ENCODE assay signal across 20 cellular contexts in genomic region chr2:82959677-82960076, GRCh38.
DNase-seq lines count a peak whose midpoint lies in the region; ATAC-seq and TF ChIP-seq lines count a peak whose summit lies in the region.
"Had no signal": no experiment of that assay in that cellular context is flagged by ENCODE, and none has a peak within 500 bp of the region (broad histone marks: within the 10 kb centered on the region; RNA-seq: fewer than 3 reads in every experiment).

No MANE protein-coding gene starts in this region.

- H3K27me3 Mint-ChIP-seq in GM23338 (ENCODE audit: insufficient read depth, low read depth, poor library complexity), result no peaks in the 10 kb centered on the region
- H3K27me3 Mint-ChIP-seq: B cell; CD4-positive, CD25-positive, alpha-beta regulatory T cell had no signal

- H3K9me2 ChIP-seq in neural cell (ENCODE audit: insufficient read depth, low read length), result no peaks in the 10 kb centered on the region
- no peaks in the 10 kb centered on the region for H3K9me2 ChIP-seq in GM23338 (ENCODE audit: insufficient read depth)

- peaks cover 5% of the 10 kb centered on the region for H3K9me3 Mint-ChIP-seq in GM23338

- no peak overlapping the region for H3K4me3 Mint-ChIP-seq in GM23338
- H3K4me3 Mint-ChIP-seq: B cell; CD4-positive, CD25-positive, alpha-beta regulatory T cell; CD8-positive, alpha-beta T cell had no signal

- H3K4me3 ChIP-seq in choroid plexus epithelial cell (ENCODE audit: low read depth, low read length) (no peak overlapping the region), neural cell (ENCODE audit: low read length) (no peak overlapping the region), uterus (no peak overlapping the region), GM23338 (no peak overlapping the region), mammary epithelial cell (replicated peaks in 1 of 3; ENCODE audit: insufficient read depth in 1 of 3, low read depth in 2 of 3, low read length in 3 of 3) (no peak overlapping the region)
- H3K4me3 ChIP-seq: BLaER1 had no signal

- H3K4me1 ChIP-seq in uterus, result no peaks in the 10 kb centered on the region
- peaks cover 11% of the 10 kb centered on the region; the same call in 1 of the 2 replicates for H3K4me1 ChIP-seq in GM23338 (ENCODE audit: insufficient read depth)
- no peaks in the 10 kb centered on the region for H3K4me1 ChIP-seq in mammary epithelial cell (ENCODE audit: insufficient read depth, low read length)
- H3K4me1 ChIP-seq: BLaER1, Caco-2 had no signal

- TF ChIP-seq CTCF in choroid plexus epithelial cell (conservative IDR thresholded peaks at IDR 0.05; ENCODE audit: low read depth, low read length), result no peak
- no peak for TF ChIP-seq CTCF in neural cell (IDR thresholded peaks at IDR 0.05; ENCODE audit: poor library complexity, severe bottlenecking)
- TF ChIP-seq CTCF in uterus (IDR thresholded peaks at IDR 0.05), result no peak
- no peak for TF ChIP-seq CTCF in GM23338 (conservative IDR thresholded peaks at IDR 0.05; ENCODE audit: low read depth in 2 of 2)
- TF ChIP-seq CTCF in mammary epithelial cell (conservative IDR thresholded peaks at IDR 0.05 in 1 of 2, IDR thresholded peaks at IDR 0.05 in 1 of 2; ENCODE audit: extremely low read depth in 1 of 2, insufficient read depth in 1 of 2, low read depth in 1 of 2, low read length in 2 of 2), result no peak

- H3K36me3 Mint-ChIP-seq in GM23338 (ENCODE audit: low read depth), result peaks cover 5% of the 10 kb centered on the region; the same call in 2 of the 3 replicates
- H3K36me3 Mint-ChIP-seq: CD4-positive, CD25-positive, alpha-beta regulatory T cell; CD8-positive, alpha-beta T cell had no signal

- H3K79me2 ChIP-seq in neural cell (replicated peaks; ENCODE audit: insufficient read depth, low read length), result no peaks in the 10 kb centered on the region
- H3K79me2 ChIP-seq in GM23338 (replicated peaks; ENCODE audit: insufficient read depth), result no peaks in the 10 kb centered on the region
- H3K79me2 ChIP-seq in mammary epithelial cell (ENCODE audit: insufficient read depth, low read length), result no peaks in the 10 kb centered on the region

- WGBS in mammary epithelial cell (ENCODE audit: low coverage, missing lambda C conversion rate), result 87% methylated on average over 4 of the region's 4 CpGs

- CTCF ChIA-PET in mammary epithelial cell (lab: Charles Lee; ENCODE audit: low non-redundant PET), result no interaction called here

- H3F3A ChIP-seq in neural cell (ENCODE audit: insufficient read depth, low read length, poor library complexity, severe bottlenecking) (peaks cover 2% of the 10 kb centered on the region), GM23338 (replicated peaks; ENCODE audit: low read depth) (no peaks in the 10 kb centered on the region)

- H3K4me2 ChIP-seq in neural cell (ENCODE audit: low read length) (peak overlapping the region; percentile 32), GM23338 (no peak overlapping the region), mammary epithelial cell (ENCODE audit: insufficient read depth, low read depth, low read length) (no peak overlapping the region)
- H3K4me2 ChIP-seq: BLaER1 had no signal

- DNase-seq in EL (peak; percentile 47), LHCN-M2 (ENCODE audit: low read depth) (peak; percentile 29), choroid plexus epithelial cell (ENCODE audit: low read depth) (peak; percentile 18), uterus (no peak), GM23338 (ENCODE audit: low spot score) (no peak), mammary epithelial cell (no peak)
- DNase-seq: Caco-2; CD4-positive, CD25-positive, alpha-beta regulatory T cell; CD8-positive, alpha-beta T cell; DMS153; DND-41; GF-D8; H7 had no signal

- H4K20me1 ChIP-seq in neural cell (ENCODE audit: insufficient read depth) (no peaks in the 10 kb centered on the region), GM23338 (replicated peaks; ENCODE audit: insufficient read depth) (no peaks in the 10 kb centered on the region), mammary epithelial cell (ENCODE audit: insufficient read depth, low read length) (no peaks in the 10 kb centered on the region)
- H4K20me1 ChIP-seq: BLaER1 had no signal

- no peak overlapping the region for H3K27ac Mint-ChIP-seq in GM23338
- H3K27ac Mint-ChIP-seq: B cell; CD4-positive, CD25-positive, alpha-beta regulatory T cell; CD8-positive, alpha-beta T cell had no signal

- H3K27me3 ChIP-seq in neural cell (ENCODE audit: insufficient read depth, low read depth, low read length) (no peaks in the 10 kb centered on the region), uterus (no peaks in the 10 kb centered on the region), GM23338 (ENCODE audit: insufficient read depth) (no peaks in the 10 kb centered on the region), mammary epithelial cell (ENCODE audit: insufficient read depth, low read length) (no peaks in the 10 kb centered on the region)
- H3K27me3 ChIP-seq: BLaER1 had no signal

- H3K9ac ChIP-seq in neural cell (ENCODE audit: low read length) (no peak overlapping the region), mammary epithelial cell (ENCODE audit: insufficient read depth, low read length) (no peak overlapping the region)
- H3K9ac ChIP-seq: BLaER1 had no signal

- ATAC-seq in GM23338 (no peak), GM21360 (IDR thresholded peaks at IDR 0.05; ENCODE audit: unreplicated experiment) (no peak)
- ATAC-seq: CD8-positive, alpha-beta T cell; HCT116 had no signal

- TF ChIP-seq EP300 in neural cell (conservative IDR thresholded peaks at IDR 0.05; ENCODE audit: poor library complexity, severe bottlenecking), result peak; percentile 80

- no peak overlapping the region for H2AFZ ChIP-seq in neural cell (ENCODE audit: low read depth, low read length)
- no peak overlapping the region for H2AFZ ChIP-seq in GM23338
- H2AFZ ChIP-seq in mammary epithelial cell (ENCODE audit: low read depth, low read length), result no peak overlapping the region

- peak overlapping the region; percentile 21 for H3K27ac ChIP-seq in neural cell (ENCODE audit: low read length)
- H3K27ac ChIP-seq in uterus, result no peak overlapping the region
- H3K27ac ChIP-seq in GM23338 (ENCODE audit: low read depth), result no peak overlapping the region
- no peak overlapping the region for H3K27ac ChIP-seq in mammary epithelial cell (ENCODE audit: insufficient read depth, low read depth, low read length)
- H3K27ac ChIP-seq: 22Rv1, BLaER1, C4-2B had no signal

- TF ChIP-seq POLR2A in uterus (IDR thresholded peaks at IDR 0.05), result no peak

- intact Hi-C loops in uterus (cut with DNase I; ENCODE audit: low total_unique reads), result no loop called here
- intact Hi-C loops in mammary epithelial cell (cut with micrococcal nuclease), result no loop called here

- dilution Hi-C loops in mammary epithelial cell (cut with HindIII; ENCODE audit: low sequenced_read_pairs), result no loop called here

- H3K4me1 Mint-ChIP-seq in GM23338, result peaks cover 9% of the 10 kb centered on the region
- H3K4me1 Mint-ChIP-seq: B cell; CD4-positive, CD25-positive, alpha-beta regulatory T cell had no signal

- H3K9me3 ChIP-seq in neural cell (ENCODE audit: low read length) (no peaks in the 10 kb centered on the region), uterus (no peaks in the 10 kb centered on the region), mammary epithelial cell (replicated peaks; ENCODE audit: insufficient read depth, low read length) (no peaks in the 10 kb centered on the region)
- H3K9me3 ChIP-seq: BLaER1, Caco-2 had no signal

- H3K36me3 ChIP-seq in neural cell (ENCODE audit: insufficient read depth, low read length) (no peaks in the 10 kb centered on the region), uterus (no peaks in the 10 kb centered on the region), GM23338 (ENCODE audit: insufficient read depth) (peaks cover 5% of the 10 kb centered on the region; the same call in 1 of the 2 replicates), mammary epithelial cell (ENCODE audit: insufficient read depth, low read length) (no peaks in the 10 kb centered on the region)
- H3K36me3 ChIP-seq: BLaER1 had no signal

- no peak for TF ChIP-seq RAD21 in neural cell (conservative IDR thresholded peaks at IDR 0.05)

- in situ Hi-C loops in mammary epithelial cell (cut with MboI; ENCODE audit: low sequenced_read_pairs in 2 of 2), result no loop called here

- BruUV-seq in mammary epithelial cell (replicated peaks; lab: Mats Ljungman, UMichigan), result no TSS peak

TF ChIP-seq in neural cell, 6 proteins besides CTCF, POLR2A, EP300 and RAD21 (continues in another document):
- TF ChIP-seq MXI1 (conservative IDR thresholded peaks at IDR 0.05; ENCODE audit: poor library complexity, severe bottlenecking), result no peak
- no peak for TF ChIP-seq SMC3 (conservative IDR thresholded peaks at IDR 0.05; ENCODE audit: poor library complexity)

TF ChIP-seq in GM23338, 12 proteins besides CTCF, POLR2A, EP300 and RAD21:
- TF ChIP-seq EZH2phosphoT487 (IDR thresholded peaks at IDR 0.05; ENCODE audit: unreplicated experiment) (no peak), POLR2AphosphoS5 (IDR thresholded peaks at IDR 0.05; ENCODE audit: low read depth) (no peak)

Comparison
In these comparisons a context has a peak if more than half of its experiments do, and no peak if none do; other contexts are left out.
1. DNase-seq: peak in EL (single experiment), LHCN-M2 (single experiment) and choroid plexus epithelial cell (single experiment); none in uterus (0 of 2), GM23338 (single experiment) and mammary epithelial cell (single experiment).